In genomic region chr1:59514061-59514909, GRCh38 we compare ENCODE assay signal across 18 cellular contexts.
"Had no signal": no experiment of that assay in that cellular context is flagged by ENCODE, and none has a peak within 500 bp of the region (broad histone marks: within the 10 kb centered on the region; RNA-seq: fewer than 3 reads in every experiment).

No MANE protein-coding gene starts in this region.

- H3K27ac ChIP-seq: left ventricle myocardium inferior, pancreas, prostate gland, spleen, transverse colon had no signal

- H3K4me1 ChIP-seq: left ventricle myocardium inferior, prostate gland had no signal

- DNase-seq: activated B cell treated with CpG ODN at 0.5 μM for 24 hours; activated CD4-positive, alpha-beta T cell treated with anti-CD3 and anti-CD28 coated beads, Interleukin-2, amount 50 U/mL, for 1 hour; activated CD8-positive, alpha-beta T cell treated with anti-CD3 and anti-CD28 coated beads for 36 hours; activated T-cell treated with anti-CD3 and anti-CD28 coated beads, Interleukin-2, amount 50 U/mL, for 48 hours; aorta; islet precursor cell; left ventricle myocardium inferior; naive B cell; nucleus accumbens; pancreas; spleen; stimulated activated naive CD4-positive, alpha-beta T cell treated with Interleukin-2 at 50 U/mL for 16 hours; T-helper 1 cell; transverse colon; uterus had no signal

- H3K27me3 ChIP-seq: pancreas, spleen, transverse colon, uterus had no signal

- H3K9me3 ChIP-seq: left ventricle myocardium inferior, pancreas, prostate gland, spleen, transverse colon, uterus had no signal

- ATAC-seq: activated CD8-positive, alpha-beta T cell treated with anti-CD3 and anti-CD28 coated beads for 36 hours; activated naive CD4-positive, alpha-beta T cell treated with anti-CD3 and anti-CD28 coated beads, Interleukin-2, amount 50 U/mL, for 72 hours; pancreas had no signal

- H3K36me3 ChIP-seq: left ventricle myocardium inferior, pancreas, prostate gland, transverse colon, uterus had no signal

- H3K4me3 ChIP-seq: left ventricle myocardium inferior, lung, pancreas, prostate gland, spleen, transverse colon, uterus had no signal
